ENCODE assay signal across 1 cellular context in the genomic region with DNA sequence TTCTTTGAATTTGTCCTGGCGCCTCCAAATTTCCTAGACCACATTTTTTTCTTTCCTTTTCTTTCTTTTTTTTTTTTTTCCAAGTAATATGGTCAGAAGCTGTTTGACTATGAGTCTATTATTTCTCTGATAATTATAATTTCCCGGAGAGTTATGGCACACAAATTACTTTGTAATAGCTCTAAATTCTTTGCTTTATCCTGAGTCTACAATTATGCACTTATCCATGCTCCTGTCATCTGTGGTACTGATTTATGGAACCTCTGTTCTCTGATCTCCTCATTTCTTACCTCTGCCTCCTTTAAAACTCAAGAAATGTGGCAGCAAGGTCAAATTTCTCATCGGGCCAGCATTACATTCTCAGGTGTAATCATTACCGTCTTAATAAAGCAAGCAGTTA.
TF ChIP-seq lines count a peak whose summit lies in the region.

No MANE protein-coding gene starts in this region.

TF ChIP-seq in GM23338, 12 proteins besides CTCF, POLR2A, EP300 and RAD21 (continued from another document):
- TF ChIP-seq, protein P1, sequence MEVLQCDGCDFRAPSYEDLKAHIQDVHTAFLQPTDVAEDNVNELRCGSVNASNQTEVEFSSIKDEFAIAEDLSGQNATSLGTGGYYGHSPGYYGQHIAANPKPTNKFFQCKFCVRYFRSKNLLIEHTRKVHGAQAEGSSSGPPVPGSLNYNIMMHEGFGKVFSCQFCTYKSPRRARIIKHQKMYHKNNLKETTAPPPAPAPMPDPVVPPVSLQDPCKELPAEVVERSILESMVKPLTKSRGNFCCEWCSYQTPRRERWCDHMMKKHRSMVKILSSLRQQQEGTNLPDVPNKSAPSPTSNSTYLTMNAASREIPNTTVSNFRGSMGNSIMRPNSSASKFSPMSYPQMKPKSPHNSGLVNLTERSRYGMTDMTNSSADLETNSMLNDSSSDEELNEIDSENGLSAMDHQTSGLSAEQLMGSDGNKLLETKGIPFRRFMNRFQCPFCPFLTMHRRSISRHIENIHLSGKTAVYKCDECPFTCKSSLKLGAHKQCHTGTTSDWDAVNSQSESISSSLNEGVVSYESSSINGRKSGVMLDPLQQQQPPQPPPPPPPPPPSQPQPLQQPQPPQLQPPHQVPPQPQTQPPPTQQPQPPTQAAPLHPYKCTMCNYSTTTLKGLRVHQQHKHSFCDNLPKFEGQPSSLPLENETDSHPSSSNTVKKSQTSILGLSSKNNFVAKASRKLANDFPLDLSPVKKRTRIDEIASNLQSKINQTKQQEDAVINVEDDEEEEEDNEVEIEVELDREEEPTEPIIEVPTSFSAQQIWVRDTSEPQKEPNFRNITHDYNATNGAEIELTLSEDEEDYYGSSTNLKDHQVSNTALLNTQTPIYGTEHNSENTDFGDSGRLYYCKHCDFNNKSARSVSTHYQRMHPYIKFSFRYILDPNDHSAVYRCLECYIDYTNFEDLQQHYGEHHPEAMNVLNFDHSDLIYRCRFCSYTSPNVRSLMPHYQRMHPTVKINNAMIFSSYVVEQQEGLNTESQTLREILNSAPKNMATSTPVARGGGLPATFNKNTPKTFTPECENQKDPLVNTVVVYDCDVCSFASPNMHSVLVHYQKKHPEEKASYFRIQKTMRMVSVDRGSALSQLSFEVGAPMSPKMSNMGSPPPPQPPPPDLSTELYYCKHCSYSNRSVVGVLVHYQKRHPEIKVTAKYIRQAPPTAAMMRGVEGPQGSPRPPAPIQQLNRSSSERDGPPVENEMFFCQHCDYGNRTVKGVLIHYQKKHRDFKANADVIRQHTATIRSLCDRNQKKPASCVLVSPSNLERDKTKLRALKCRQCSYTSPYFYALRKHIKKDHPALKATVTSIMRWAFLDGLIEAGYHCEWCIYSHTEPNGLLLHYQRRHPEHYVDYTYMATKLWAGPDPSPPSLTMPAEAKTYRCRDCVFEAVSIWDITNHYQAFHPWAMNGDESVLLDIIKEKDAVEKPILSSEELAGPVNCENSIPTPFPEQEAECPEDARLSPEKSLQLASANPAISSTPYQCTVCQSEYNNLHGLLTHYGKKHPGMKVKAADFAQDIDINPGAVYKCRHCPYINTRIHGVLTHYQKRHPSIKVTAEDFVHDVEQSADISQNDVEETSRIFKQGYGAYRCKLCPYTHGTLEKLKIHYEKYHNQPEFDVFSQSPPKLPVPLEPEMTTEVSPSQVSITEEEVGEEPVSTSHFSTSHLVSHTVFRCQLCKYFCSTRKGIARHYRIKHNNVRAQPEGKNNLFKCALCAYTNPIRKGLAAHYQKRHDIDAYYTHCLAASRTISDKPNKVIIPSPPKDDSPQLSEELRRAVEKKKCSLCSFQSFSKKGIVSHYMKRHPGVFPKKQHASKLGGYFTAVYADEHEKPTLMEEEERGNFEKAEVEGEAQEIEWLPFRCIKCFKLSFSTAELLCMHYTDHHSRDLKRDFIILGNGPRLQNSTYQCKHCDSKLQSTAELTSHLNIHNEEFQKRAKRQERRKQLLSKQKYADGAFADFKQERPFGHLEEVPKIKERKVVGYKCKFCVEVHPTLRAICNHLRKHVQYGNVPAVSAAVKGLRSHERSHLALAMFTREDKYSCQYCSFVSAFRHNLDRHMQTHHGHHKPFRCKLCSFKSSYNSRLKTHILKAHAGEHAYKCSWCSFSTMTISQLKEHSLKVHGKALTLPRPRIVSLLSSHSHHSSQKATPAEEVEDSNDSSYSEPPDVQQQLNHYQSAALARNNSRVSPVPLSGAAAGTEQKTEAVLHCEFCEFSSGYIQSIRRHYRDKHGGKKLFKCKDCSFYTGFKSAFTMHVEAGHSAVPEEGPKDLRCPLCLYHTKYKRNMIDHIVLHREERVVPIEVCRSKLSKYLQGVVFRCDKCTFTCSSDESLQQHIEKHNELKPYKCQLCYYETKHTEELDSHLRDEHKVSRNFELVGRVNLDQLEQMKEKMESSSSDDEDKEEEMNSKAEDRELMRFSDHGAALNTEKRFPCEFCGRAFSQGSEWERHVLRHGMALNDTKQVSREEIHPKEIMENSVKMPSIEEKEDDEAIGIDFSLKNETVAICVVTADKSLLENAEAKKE (CRISPR knock-in tag; IDR thresholded peaks at IDR 0.05), result no peak
- no peak for TF ChIP-seq ZNF331 (CRISPR knock-in tag; IDR thresholded peaks at IDR 0.05; ENCODE audit: low read depth)
- no peak for TF ChIP-seq ZNF114 (CRISPR knock-in tag; IDR thresholded peaks at IDR 0.05)
- TF ChIP-seq EZH2 (IDR thresholded peaks at IDR 0.05; ENCODE audit: low read depth, unreplicated experiment), result no peak
